8 cellular contexts compared by ENCODE assay signal in the genomic region with DNA sequence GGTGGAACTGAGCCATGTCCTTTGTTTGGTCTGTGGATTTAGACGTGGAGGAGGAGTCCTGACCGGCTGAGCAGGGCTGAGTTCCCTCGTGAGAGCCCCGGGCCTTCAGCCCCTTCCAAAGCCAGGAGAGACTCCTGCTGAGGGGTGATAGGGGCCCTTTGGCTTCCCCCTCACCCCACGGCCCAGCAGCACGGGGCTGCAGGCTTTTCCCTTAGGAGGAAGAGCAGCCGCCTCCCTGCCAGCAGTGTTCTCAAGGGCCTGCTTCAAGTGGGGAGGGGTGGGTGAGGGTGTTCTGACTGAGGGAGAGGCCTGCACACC. TPM values are rescaled to one million over a fixed set of nuclear protein-coding genes. Genes with fewer than 3 reads are reported as not detected.
A peak's percentile ranks its signal among the peaks of the same experiment; 100 is the strongest.
DNase-seq lines count a peak whose midpoint lies in the region; ATAC-seq and TF ChIP-seq lines count a peak whose summit lies in the region.

No MANE protein-coding gene starts in this region.

- DNase-seq in Caco-2 (no peak), NCI-H2029 (lab: John Stamatoyannopoulos, UW) (peak; percentile 49), osteoblast (ENCODE audit: insufficient read length, low spot score, missing footprints) (peak; percentile 88), A673 (ENCODE audit: low spot score) (no peak), ACHN (no peak), ureter (ENCODE audit: low spot score) (no peak)

- in situ Hi-C loops in ACHN (cut with HindIII; ENCODE audit: low pct_ligation_motif_present, low pct_unique_long_range_greater_than_20kb, low sequenced_read_pairs) = no loop called here

- H3K4me1 Mint-ChIP-seq in Caco-2 (ENCODE audit: low read depth, unreplicated experiment) = peaks cover 7% of the 10 kb centered on the region

- 0 out of 2 replicates have a peak overlapping the region, but pooled peaks have one; percentile 6 for H3K4me3 ChIP-seq in Caco-2 (ENCODE audit: low read depth, low read length)
- peak overlapping the region; percentile 70 to 73 for H3K4me3 ChIP-seq in duodenal mucosa (ENCODE audit: low read depth in 1 of 2, low read length in 2 of 2)
- H3K4me3 ChIP-seq in osteoblast (ENCODE audit: insufficient read depth, low read length) = no peak overlapping the region
- H3K4me3 ChIP-seq in A673 (ENCODE audit: low read depth, low read length, poor library complexity, severe bottlenecking) = no peak overlapping the region

- no peaks in the 10 kb centered on the region for H4K20me1 ChIP-seq in osteoblast (ENCODE audit: insufficient read depth, low read length)

- no peak overlapping the region for H3K27ac ChIP-seq in duodenal mucosa (ENCODE audit: low read depth, low read length)
- peak overlapping the region; percentile 74 for H3K27ac ChIP-seq in osteoblast (ENCODE audit: low read depth, low read length)
- no peak overlapping the region for H3K27ac ChIP-seq in A673 (ENCODE audit: low read depth, low read length, poor library complexity, severe bottlenecking)

- POLR2A ChIA-PET in Caco-2 (lab: Charles Lee) (interaction anchor here (0.5 kb wide), 1 partner anchor 154 kb away, joined by 3 read pairs; no protein-coding TSS in a partner anchor), A673 (lab: Charles Lee; ENCODE audit: low non-redundant PET) (no interaction called here)

- CTCF ChIA-PET in Caco-2 (lab: Charles Lee) = interaction anchor here (0.7 kb wide), 1 partner anchor 13 kb away, joined by 3 read pairs; no protein-coding TSS in a partner anchor
- CTCF ChIA-PET in A673 (lab: Charles Lee) = no interaction called here

- no peaks in the 10 kb centered on the region for H3K79me2 ChIP-seq in osteoblast (ENCODE audit: insufficient read depth, low read length)

- intact Hi-C loops in Caco-2 (cut with micrococcal nuclease; ENCODE audit: unreplicated experiment) = loop anchor here (2.0 to 5.0 kb wide), 2 partner anchors 75 to 165 kb away; partner anchors contain the start of gene KCNH6
- intact Hi-C loops in A673 (cut with micrococcal nuclease; ENCODE audit: unreplicated experiment) = no loop called here

- no TSS peak for BruUV-seq in Caco-2 (replicated peaks; lab: Mats Ljungman, UMichigan)
- no TSS peak for BruUV-seq in A673 (replicated peaks; lab: Mats Ljungman, UMichigan)

- H3K4me3 Mint-ChIP-seq in Caco-2 (ENCODE audit: unreplicated experiment) = peak overlapping the region; percentile 72

- no peaks in the 10 kb centered on the region for H3K9me3 Mint-ChIP-seq in Caco-2 (ENCODE audit: unreplicated experiment)

- no peaks in the 10 kb centered on the region for H3K27me3 Mint-ChIP-seq in Caco-2 (ENCODE audit: insufficient read depth, unreplicated experiment)

- H3K9me3 ChIP-seq in Caco-2 (no peaks in the 10 kb centered on the region), duodenal mucosa (ENCODE audit: control insufficient read depth in 1 of 2, low read length in 2 of 2) (no peaks in the 10 kb centered on the region), osteoblast (ENCODE audit: low read depth, low read length) (no peaks in the 10 kb centered on the region), A673 (ENCODE audit: low read depth, low read length, poor library complexity, severe bottlenecking) (no peaks in the 10 kb centered on the region)

- H3K27me3 ChIP-seq in Caco-2 (replicated peaks; ENCODE audit: control insufficient read depth, insufficient read depth, low read length) (no peaks in the 10 kb centered on the region), duodenal mucosa (ENCODE audit: control insufficient read depth in 1 of 2, insufficient read depth in 2 of 2, low read length in 2 of 2) (no peaks in the 10 kb centered on the region), osteoblast (ENCODE audit: insufficient read depth, low read length) (no peaks in the 10 kb centered on the region), A673 (replicated peaks; ENCODE audit: insufficient read depth, low read depth, low read length, poor library complexity) (no peaks in the 10 kb centered on the region)

- H2AFZ ChIP-seq in osteoblast (ENCODE audit: low read length) = peak overlapping the region; percentile 83

- H3K27ac Mint-ChIP-seq in Caco-2 (ENCODE audit: unreplicated experiment) = peak overlapping the region; percentile 90

- TF ChIP-seq CTCF in Caco-2 (IDR thresholded peaks at IDR 0.05; ENCODE audit: insufficient read depth in 1 of 2, low read depth in 1 of 2, low read length in 1 of 2, severe bottlenecking in 1 of 2, unreplicated experiment in 1 of 2) (no peak), osteoblast (IDR thresholded peaks at IDR 0.05; ENCODE audit: extremely low read depth, low read depth, low read length) (no peak), A673 (conservative IDR thresholded peaks at IDR 0.05; ENCODE audit: low read depth, low read length) (no peak)

- H3K4me1 ChIP-seq in Caco-2 = peaks cover 14% of the 10 kb centered on the region
- peaks cover 25 to 52% of the 10 kb centered on the region in 2 donors for H3K4me1 ChIP-seq in duodenal mucosa (ENCODE audit: control insufficient read depth in 1 of 2, insufficient read depth in 2 of 2, low read length in 2 of 2)
- peaks cover 27% of the 10 kb centered on the region for H3K4me1 ChIP-seq in osteoblast (ENCODE audit: insufficient read depth, low read length)
- peaks cover 16% of the 10 kb centered on the region for H3K4me1 ChIP-seq in A673 (ENCODE audit: insufficient read depth, low read length, poor library complexity, severe bottlenecking)

- no peak for ATAC-seq in GM21423 (IDR thresholded peaks at IDR 0.05; ENCODE audit: unreplicated experiment)

- H3K36me3 Mint-ChIP-seq in Caco-2 (ENCODE audit: insufficient read depth, unreplicated experiment) = peaks cover 19% of the 10 kb centered on the region

- H3K4me2 ChIP-seq in osteoblast (ENCODE audit: insufficient read depth, low read length) = peak overlapping the region; percentile 83

- peak overlapping the region; percentile 74 for H3K9ac ChIP-seq in duodenal mucosa (ENCODE audit: low read depth in 1 of 2, low read length in 2 of 2)

- H3K36me3 ChIP-seq in Caco-2 (ENCODE audit: control insufficient read depth, insufficient read depth, low read length) (no peaks in the 10 kb centered on the region), duodenal mucosa (ENCODE audit: control insufficient read depth in 1 of 2, insufficient read depth in 2 of 2, low read length in 2 of 2) (no peaks in the 10 kb centered on the region), osteoblast (ENCODE audit: insufficient read depth, low read length) (no peaks in the 10 kb centered on the region), A673 (ENCODE audit: insufficient read depth, low read length, poor library complexity, severe bottlenecking) (no peaks in the 10 kb centered on the region)

RNA-seq across cellular contexts. Expression of gene CYB561, which starts 1.5 kb away (rescaled TPM):
- 46.3 and 48.3 TPM in 2 replicates for total RNA-seq in Caco-2 (2022)
- 32.2 and 33.6 TPM in 2 replicates for total RNA-seq in osteoblast
- total RNA-seq in A673 (2021) = 28.8 and 29.1 TPM in 2 replicates
- total RNA-seq in ureter = 70.8 TPM

RNA-seq across cellular contexts. Expression of gene ACE, which starts 29.2 kb away (rescaled TPM):
- total RNA-seq in Caco-2 (2022) (1.7 and 3.4 TPM in 2 replicates), osteoblast (10.1 and 17.7 TPM in 2 replicates), A673 (2021) (2.1 and 2.6 TPM in 2 replicates), ureter (7.5 TPM)

Comparison
In these comparisons a context has a peak if more than half of its experiments do, and no peak if none do; other contexts are left out.
1. DNase-seq: peak in NCI-H2029 (single experiment) and osteoblast (single experiment); none in Caco-2 (0 of 2), A673 (single experiment), ACHN (single experiment) and ureter (single experiment).
2. H3K4me3 ChIP-seq: peak in Caco-2 (single experiment) and duodenal mucosa (2 of 2); none in osteoblast (single experiment) and A673 (single experiment).